Comparison of ENCODE assay signal across 22 cellular contexts in the genomic region with DNA sequence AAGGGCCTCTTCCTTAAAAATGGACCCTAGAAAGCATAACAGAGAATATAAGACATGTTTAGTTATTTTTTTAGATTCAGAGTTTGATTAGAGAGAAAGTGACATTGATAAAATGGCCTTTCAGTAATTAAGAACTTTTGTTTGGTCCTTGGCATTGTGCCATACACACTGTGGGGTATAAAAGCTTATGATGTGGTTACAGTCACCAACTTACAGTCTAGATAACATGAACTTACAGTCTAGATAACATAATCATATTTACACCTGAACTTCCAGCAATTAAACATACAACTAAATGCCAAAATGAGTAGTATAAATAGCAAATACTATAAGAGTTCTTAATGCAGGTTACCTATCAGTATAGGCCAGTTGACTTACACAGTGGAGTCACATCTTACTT. TPM values are rescaled to one million over a fixed set of nuclear protein-coding genes. Genes with fewer than 3 reads are reported as not detected.
"Had no signal": no experiment of that assay in that cellular context is flagged by ENCODE, and none has a peak within 500 bp of the region (broad histone marks: within the 10 kb centered on the region; RNA-seq: fewer than 3 reads in every experiment).

No MANE protein-coding gene starts in this region.

- H3K27ac ChIP-seq: dorsolateral prefrontal cortex, neutrophil, ovary, prostate gland, upper lobe of left lung had no signal

- H3K9me3 ChIP-seq: neutrophil, ovary, prostate gland, spleen, upper lobe of left lung had no signal

- H3K4me1 ChIP-seq: prostate gland, spleen, upper lobe of left lung had no signal

- ATAC-seq: activated T-cell treated with anti-CD3 and anti-CD28 coated beads, Interleukin-2, amount 50 U/mL, for 4 hours; effector memory CD8-positive, alpha-beta T cell; esophagus mucosa had no signal

- H3K4me3 ChIP-seq: dorsolateral prefrontal cortex, ovary, prostate gland, spleen, upper lobe of left lung had no signal

- DNase-seq: activated CD4-positive, alpha-beta T cell treated with anti-CD3 and anti-CD28 coated beads for 4 hours; activated CD4-positive, alpha-beta T cell treated with anti-CD3 and anti-CD28 coated beads, Interleukin-2, amount 50 U/mL, for 48 hours; activated CD4-positive, CD25-positive, alpha-beta regulatory T cell; activated CD8-positive, alpha-beta memory T cell treated with anti-CD3 and anti-CD28 coated beads, Interleukin-2, amount 50 U/mL, for 48 hours; activated naive CD4-positive, alpha-beta T cell treated with Interleukin-2 at 50 U/mL for 16 hours; activated naive CD8-positive, alpha-beta T cell treated with anti-CD3 and anti-CD28 coated beads for 36 hours; activated T-cell treated with anti-CD3 and anti-CD28 coated beads, Interleukin-2, amount 50 U/mL, for 4 hours; central memory CD4-positive, alpha-beta T cell; dorsolateral prefrontal cortex; effector memory CD8-positive, alpha-beta T cell; foreskin melanocyte; left ventricle myocardium superior; mesenchymal stem cell; ovary; spleen; stimulated activated CD4-positive, alpha-beta T cell treated with anti-CD3 and anti-CD28 coated beads, Interleukin-4, amount 100 ng/mL, for 1 hour; stimulated activated naive CD4-positive, alpha-beta T cell; upper lobe of left lung had no signal

- H3K36me3 ChIP-seq: neutrophil, ovary, prostate gland, spleen, upper lobe of left lung had no signal

- H3K27me3 ChIP-seq: dorsolateral prefrontal cortex, neutrophil, ovary, spleen, upper lobe of left lung had no signal

RNA-seq across cellular contexts. Expression of a gene that starts 25.6 kb away (rescaled TPM):
- total RNA-seq: activated CD8-positive, alpha-beta memory T cell treated with anti-CD3 and anti-CD28 coated beads for 36 hours; activated naive CD8-positive, alpha-beta T cell treated with anti-CD3 and anti-CD28 coated beads for 36 hours had no signal
